In genomic region chr10:102502029-102502336, GRCh38 we compare ENCODE assay signal across 1 cellular context.
TF ChIP-seq lines count a peak whose summit lies in the region.

No MANE protein-coding gene starts in this region.

TF ChIP-seq in GM12878, 131 proteins besides CTCF, POLR2A, EP300 and RAD21 (continued from another document and continues in another):
- TF ChIP-seq E2F8 (IDR thresholded peaks at IDR 0.05; ENCODE audit: low read depth, partially characterized antibody) (peak; percentile 57), STAT3 (IDR thresholded peaks at IDR 0.05; ENCODE audit: low read depth, low read length) (no peak), EGR1 (IDR thresholded peaks at IDR 0.05; ENCODE audit: borderline replicate concordance in 1 of 2, low read depth in 2 of 2, low read length in 2 of 2) (no peak), NR2C2 (IDR thresholded peaks at IDR 0.05; ENCODE audit: borderline replicate concordance, control insufficient read depth, insufficient read length, low read depth) (no peak), POLR2AphosphoS2 (IDR thresholded peaks at IDR 0.05; ENCODE audit: low read depth, low read length) (no peak), BCLAF1 (IDR thresholded peaks at IDR 0.05) (no peak), CHD4 (IDR thresholded peaks at IDR 0.05) (no peak), RFX5 (IDR thresholded peaks at IDR 0.05; ENCODE audit: low read depth, low read length) (no peak), EED (IDR thresholded peaks at IDR 0.05; ENCODE audit: low read depth) (0 out of 2 replicates have a peak, but pooled peaks have one; percentile 8), RELB (IDR thresholded peaks at IDR 0.05; ENCODE audit: low read depth) (no peak), PAX5 (IDR thresholded peaks at IDR 0.05; ENCODE audit: borderline replicate concordance, low read depth, low read length) (no peak), DPF2 (IDR thresholded peaks at IDR 0.05) (peak; percentile 100), ETV6 (conservative IDR thresholded peaks at IDR 0.05 in 1 of 2, IDR thresholded peaks at IDR 0.05 in 1 of 2; ENCODE audit: borderline replicate concordance in 1 of 2, low read depth in 1 of 2) (no peak), BCL3 (IDR thresholded peaks at IDR 0.05; ENCODE audit: borderline replicate concordance, insufficient read depth, low read depth, low read length, poor library complexity, severe bottlenecking) (no peak), TCF12 (IDR thresholded peaks at IDR 0.05; ENCODE audit: low read depth, low read length) (no peak), ZZZ3 (IDR thresholded peaks at IDR 0.05; ENCODE audit: control insufficient read depth, insufficient read length, low read depth) (no peak), SIX5 (IDR thresholded peaks at IDR 0.05; ENCODE audit: low read depth, low read length, severe bottlenecking) (no peak), FOXM1 (IDR thresholded peaks at IDR 0.05; ENCODE audit: low read depth, low read length) (no peak), E2F4 (IDR thresholded peaks at IDR 0.05; ENCODE audit: low read depth, low read length) (no peak), RAD51 (IDR thresholded peaks at IDR 0.05) (no peak), IKZF2 (IDR thresholded peaks at IDR 0.05) (peak; percentile 22 to 39; a peak in 2 of 4 replicates), FOXK2 (IDR thresholded peaks at IDR 0.05) (no peak), ZNF687 (IDR thresholded peaks at IDR 0.05) (no peak), SP1 (IDR thresholded peaks at IDR 0.05; ENCODE audit: low read depth, low read length) (peak; percentile 96), ZSCAN29 (IDR thresholded peaks at IDR 0.05) (no peak), IRF4 (IDR thresholded peaks at IDR 0.05; ENCODE audit: low read depth, low read length) (no peak), SPI1 (IDR thresholded peaks at IDR 0.05; ENCODE audit: borderline replicate concordance, insufficient read depth, low read depth, low read length) (no peak), PML (IDR thresholded peaks at IDR 0.05; ENCODE audit: low read length) (no peak), NBN (IDR thresholded peaks at IDR 0.05) (no peak), ASH2L (IDR thresholded peaks at IDR 0.05; ENCODE audit: borderline replicate concordance, low read depth) (no peak), ZBTB11 (CRISPR knock-in tag; IDR thresholded peaks at IDR 0.05) (no peak), CUX1 (IDR thresholded peaks at IDR 0.05; ENCODE audit: insufficient replicate concordance, low read depth, low read length) (no peak), IKZF1 (conservative IDR thresholded peaks at IDR 0.05) (no peak), NFYA (IDR thresholded peaks at IDR 0.05; ENCODE audit: borderline replicate concordance, low read depth, low read length) (peak; percentile 59), PAX8 (IDR thresholded peaks at IDR 0.05) (no peak), SREBF1 (IDR thresholded peaks at IDR 0.05; ENCODE audit: low read length) (no peak; the same call in 1 of the 2 replicates)
